Comparison of ENCODE assay signal across 11 cellular contexts in the genomic region with DNA sequence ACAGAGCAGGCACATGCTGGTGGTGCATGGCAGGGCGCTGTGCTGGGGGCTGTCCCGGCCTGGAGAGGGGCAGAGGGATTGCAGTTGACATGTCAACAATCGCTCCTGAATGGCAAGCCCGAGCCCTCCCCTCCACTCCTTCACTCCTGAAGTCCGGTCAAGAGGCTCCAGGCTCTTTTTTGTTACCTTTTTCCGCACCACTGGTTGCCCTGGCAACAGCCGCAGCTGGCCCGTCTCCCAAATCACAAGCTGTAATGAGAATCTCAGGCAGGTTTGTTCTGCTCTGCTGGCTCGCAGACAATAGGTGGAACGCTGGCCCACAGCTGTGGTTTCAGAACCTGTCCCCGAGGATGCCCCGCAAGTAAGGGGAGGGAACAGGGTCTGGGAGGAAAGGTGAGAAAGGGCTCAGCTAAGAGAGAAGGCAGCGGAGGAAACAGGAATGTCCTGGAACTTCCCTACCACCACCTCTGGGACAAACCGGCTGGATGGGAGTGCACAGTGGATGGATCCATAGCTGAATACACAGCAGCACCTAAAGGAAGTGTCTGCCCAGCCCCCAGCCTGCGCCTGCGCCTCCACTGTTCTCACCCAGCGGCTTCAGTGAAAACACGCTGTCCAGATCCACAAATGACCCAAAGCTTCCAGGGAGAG. TPM values are rescaled to one million over a fixed set of nuclear protein-coding genes. Genes with fewer than 3 reads are reported as not detected.
DNase-seq lines count a peak whose midpoint lies in the region; ATAC-seq and TF ChIP-seq lines count a peak whose summit lies in the region.
"Had no signal": no experiment of that assay in that cellular context is flagged by ENCODE, and none has a peak within 500 bp of the region (broad histone marks: within the 10 kb centered on the region; RNA-seq: fewer than 3 reads in every experiment).

No MANE protein-coding gene starts in this region.

- peak overlapping the region in 1 of 2 experiments; percentile 60; a peak in 2 of 4 replicates for H3K27ac ChIP-seq in SK-N-SH (ENCODE audit: low read depth in 2 of 2, low read length in 1 of 2)
- no peak overlapping the region for H3K27ac ChIP-seq in body of pancreas
- no peak overlapping the region for H3K27ac ChIP-seq in osteoblast (ENCODE audit: low read depth, low read length)
- H3K27ac ChIP-seq: SK-N-MC, tibial nerve had no signal

- no peaks in the 10 kb centered on the region for H3K27me3 ChIP-seq in SK-N-SH (ENCODE audit: insufficient read depth)
- no peaks in the 10 kb centered on the region for H3K27me3 ChIP-seq in body of pancreas
- H3K27me3 ChIP-seq in osteoblast (ENCODE audit: insufficient read depth, low read length): no peaks in the 10 kb centered on the region
- H3K27me3 ChIP-seq: tibial nerve had no signal

- peaks cover 54% of the 10 kb centered on the region for H3K4me1 Mint-ChIP-seq in mesothelial cell of epicardium

- H3K4me3 ChIP-seq in SK-N-SH (ENCODE audit: low read depth in 2 of 2, low read length in 1 of 2) (no peak overlapping the region), body of pancreas (no peak overlapping the region), osteoblast (ENCODE audit: insufficient read depth, low read length) (no peak overlapping the region)
- H3K4me3 ChIP-seq: SK-N-MC, tibial nerve had no signal

- POLR2A ChIA-PET in SK-N-SH (lab: Yijun Ruan, JAX): no interaction called here

- H4K20me1 ChIP-seq in SK-N-SH (ENCODE audit: insufficient read depth) (no peaks in the 10 kb centered on the region), osteoblast (ENCODE audit: insufficient read depth, low read length) (no peaks in the 10 kb centered on the region)

- no peaks in the 10 kb centered on the region; the same call in 1 of the 2 replicates for H3K9me3 ChIP-seq in SK-N-SH
- H3K9me3 ChIP-seq in body of pancreas: no peaks in the 10 kb centered on the region
- no peaks in the 10 kb centered on the region for H3K9me3 ChIP-seq in osteoblast (ENCODE audit: low read depth, low read length)

- no peak for TF ChIP-seq RAD21 in SK-N-SH (IDR thresholded peaks at IDR 0.05; ENCODE audit: low read length)

- H3K4me2 ChIP-seq in SK-N-SH: no peak overlapping the region
- no peak overlapping the region for H3K4me2 ChIP-seq in osteoblast (ENCODE audit: insufficient read depth, low read length)

- no peak for TF ChIP-seq POLR2A in body of pancreas (IDR thresholded peaks at IDR 0.05)

- TF ChIP-seq CTCF in SK-N-SH (IDR thresholded peaks at IDR 0.05) (no peak), body of pancreas (IDR thresholded peaks at IDR 0.05) (no peak), mesothelial cell of epicardium (IDR thresholded peaks at IDR 0.05; ENCODE audit: unreplicated experiment) (no peak), osteoblast (IDR thresholded peaks at IDR 0.05; ENCODE audit: extremely low read depth, low read depth, low read length) (no peak)

- peak overlapping the region; percentile 89 for H3K27ac Mint-ChIP-seq in mesothelial cell of epicardium

- peaks cover 0 to 3% of the 10 kb centered on the region in 2 experiments for H3K36me3 ChIP-seq in SK-N-SH (replicated peaks in 1 of 2; ENCODE audit: control insufficient read depth in 1 of 2, insufficient read depth in 2 of 2, low read length in 1 of 2)
- H3K36me3 ChIP-seq in body of pancreas (replicated peaks in 1 of 2; ENCODE audit: insufficient read depth in 1 of 2, low read depth in 2 of 2): no peaks in the 10 kb centered on the region
- H3K36me3 ChIP-seq in osteoblast (ENCODE audit: insufficient read depth, low read length): no peaks in the 10 kb centered on the region
- H3K36me3 ChIP-seq: tibial nerve had no signal

- H3K27me3 Mint-ChIP-seq in mesothelial cell of epicardium (ENCODE audit: low read depth): no peaks in the 10 kb centered on the region

- peaks cover 15% of the 10 kb centered on the region for H3K9me3 Mint-ChIP-seq in mesothelial cell of epicardium

- H3K9me2 ChIP-seq in SK-N-SH: no peaks in the 10 kb centered on the region

- DNase-seq in SK-N-SH (peak; percentile 54), NCI-H1092 treated with DMSO at 0.1 percent for 48 hours (lab: John Stamatoyannopoulos, UW) (peak; percentile 98), body of pancreas (peak; percentile 77 to 85 (median 80)), mesothelial cell of epicardium (ENCODE audit: low spot score in 2 of 2, unreplicated experiment in 2 of 2) (peak in 1 of 2 experiments; percentile 65), NOMO-1 treated with DMSO at 0.1 percent for 48 hours (lab: John Stamatoyannopoulos, UW; ENCODE audit: unreplicated experiment) (no peak), osteoblast (ENCODE audit: insufficient read length, low spot score, missing footprints) (no peak)
- DNase-seq in activated CD8-positive, alpha-beta memory T cell treated with anti-CD3 and anti-CD28 coated beads for 24 hours: no peak

- H3K36me3 Mint-ChIP-seq in mesothelial cell of epicardium: peaks cover 5% of the 10 kb centered on the region

- CTCF ChIA-PET in SK-N-SH (lab: Yijun Ruan, JAX): interaction anchor here (1.3 to 2.5 kb wide), 6 partner anchors 10 to 149 kb away, joined by 3 to 9 read pairs (median 4); no protein-coding TSS in a partner anchor

- no peak for ATAC-seq in SK-N-SH treated with all-trans-retinoic acid at 6 μM for 48 hours
- ATAC-seq in body of pancreas: peak; percentile 86

- no peaks in the 10 kb centered on the region for H3K79me2 ChIP-seq in SK-N-SH (ENCODE audit: insufficient read depth)
- no peaks in the 10 kb centered on the region for H3K79me2 ChIP-seq in osteoblast (ENCODE audit: insufficient read depth, low read length)

- 79% methylated on average over 13 of the region's 18 CpGs for WGBS in SK-N-SH (ENCODE audit: low lambda C conversion rate)
- 26 to 35% methylated on average over 16 to 18 of the region's 18 CpGs for WGBS in body of pancreas, 2 donors

- no peaks in the 10 kb centered on the region for H3F3A ChIP-seq in SK-N-SH (replicated peaks; ENCODE audit: insufficient read depth)

- H3K4me1 ChIP-seq in SK-N-SH (ENCODE audit: control insufficient read depth in 1 of 2, insufficient read depth in 2 of 2, low read depth in 1 of 2, low read length in 1 of 2) (peaks cover 0 to 22% of the 10 kb centered on the region in 2 experiments; a peak in 2 of 4 replicates), body of pancreas (peaks cover 8% of the 10 kb centered on the region), osteoblast (ENCODE audit: insufficient read depth, low read length) (peaks cover 14% of the 10 kb centered on the region)

- no peak overlapping the region for H2AFZ ChIP-seq in SK-N-SH (ENCODE audit: low read depth)
- H2AFZ ChIP-seq in osteoblast (ENCODE audit: low read length): no peak overlapping the region

- intact Hi-C loops in body of pancreas (cut with DNase I): no loop called here

- peak overlapping the region; percentile 7 for H3K4me3 Mint-ChIP-seq in mesothelial cell of epicardium

- TF ChIP-seq EP300 in SK-N-SH (IDR thresholded peaks at IDR 0.05; ENCODE audit: borderline replicate concordance in 1 of 2, low read depth in 1 of 2, low read length in 1 of 2): no peak

- no peak overlapping the region for H3K9ac ChIP-seq in SK-N-SH

TF ChIP-seq in SK-N-SH, 30 proteins besides CTCF, POLR2A, EP300 and RAD21 (continues in another document):
- TF ChIP-seq SMC3 (IDR thresholded peaks at IDR 0.05; ENCODE audit: low read depth, low read length): no peak
- no peak for TF ChIP-seq JUND (IDR thresholded peaks at IDR 0.05)
- no peak for TF ChIP-seq TCF12 (IDR thresholded peaks at IDR 0.05)
- no peak for TF ChIP-seq YY1 (IDR thresholded peaks at IDR 0.05; ENCODE audit: low read depth)
- TF ChIP-seq SIN3A (IDR thresholded peaks at IDR 0.05; ENCODE audit: borderline replicate concordance, low read depth, low read length): no peak
- TF ChIP-seq MAX (IDR thresholded peaks at IDR 0.05; ENCODE audit: low read depth): no peak
- TF ChIP-seq FOXJ3 (CRISPR knock-in tag; IDR thresholded peaks at IDR 0.05): no peak
- no peak for TF ChIP-seq FOSL2 (IDR thresholded peaks at IDR 0.05; ENCODE audit: borderline replicate concordance, low read depth)
- TF ChIP-seq NFIC (IDR thresholded peaks at IDR 0.05; ENCODE audit: borderline replicate concordance): no peak
- TF ChIP-seq RCOR1 (IDR thresholded peaks at IDR 0.05; ENCODE audit: low read length): no peak

TF ChIP-seq in SK-N-SH treated with all-trans-retinoic acid at 6 μM for 48 hours, 23 proteins besides CTCF, POLR2A, EP300 and RAD21 (continues in another document):
- TF ChIP-seq ESRRG (CRISPR knock-in tag; IDR thresholded peaks at IDR 0.05): no peak
- no peak for TF ChIP-seq BACH2 (CRISPR knock-in tag; IDR thresholded peaks at IDR 0.05; ENCODE audit: borderline replicate concordance)
- TF ChIP-seq GLIS3 (CRISPR knock-in tag; IDR thresholded peaks at IDR 0.05): no peak
- no peak for TF ChIP-seq CREB5 (CRISPR knock-in tag; IDR thresholded peaks at IDR 0.05; ENCODE audit: low read depth)
- TF ChIP-seq SNAI2 (CRISPR knock-in tag; IDR thresholded peaks at IDR 0.05): no peak

RNA-seq across cellular contexts. Expression of gene CALML3, which starts 58.9 kb away (rescaled TPM):
- not detected in 2 replicates for polyA plus RNA-seq in SK-N-SH (2012; rRNA removed)
- not detected in 2 replicates for polyA plus RNA-seq in SK-N-SH (2012; cell fraction: cytosol; rRNA removed)
- not detected in 2 replicates for polyA plus RNA-seq in SK-N-SH (2012; cell fraction: nucleus; rRNA removed)
- total RNA-seq in body of pancreas (not detected), mesothelial cell of epicardium (0.07 TPM in 1 of 3 replicates, not detected in the others), osteoblast (not detected in 2 replicates)
- total RNA-seq: tibial nerve had no signal
- polyA plus RNA-seq: AG04450 had no signal

Comparison
In these comparisons a context has a peak if more than half of its experiments do, and no peak if none do; other contexts are left out.
1. DNase-seq: peak in SK-N-SH (single experiment), NCI-H1092 treated with DMSO at 0.1 percent for 48 hours (single experiment) and body of pancreas (4 of 4); none in NOMO-1 treated with DMSO at 0.1 percent for 48 hours (single experiment), osteoblast (single experiment) and activated CD8-positive, alpha-beta memory T cell treated with anti-CD3 and anti-CD28 coated beads for 24 hours (single experiment).